In the genomic region with DNA sequence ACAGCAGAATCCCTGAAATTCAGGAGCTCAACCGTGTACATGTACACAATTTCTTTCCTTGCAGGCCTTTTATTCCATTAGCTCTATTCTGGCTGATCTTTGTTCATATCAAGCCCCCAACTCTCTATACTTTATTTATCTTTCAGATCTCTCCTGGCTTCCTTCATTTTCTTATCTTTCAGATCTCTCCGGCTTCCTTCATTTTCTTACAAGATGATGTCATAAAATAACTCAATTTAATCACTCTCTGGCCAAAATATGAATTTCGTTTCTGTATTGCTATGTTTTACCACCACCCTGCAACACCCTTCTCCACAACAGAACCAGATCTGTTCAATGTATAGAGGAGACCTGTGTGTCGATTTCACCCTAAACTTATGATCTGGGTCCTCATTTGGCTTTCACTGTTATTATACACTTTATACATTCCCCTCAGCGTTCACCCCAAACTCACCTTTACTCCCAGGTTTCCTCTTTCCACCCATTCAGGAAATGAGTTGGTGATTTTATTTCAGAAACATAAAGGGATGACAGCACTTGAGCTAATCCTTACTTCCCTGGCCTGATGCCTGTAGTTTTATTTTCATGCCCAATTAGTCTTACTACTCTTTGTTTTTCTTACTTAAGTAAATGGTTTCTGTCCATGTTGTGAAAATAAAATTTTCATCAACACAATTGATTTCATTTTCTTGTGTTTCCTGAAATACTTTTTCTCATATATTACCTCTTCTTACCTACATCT, we compare ENCODE assay signal across 21 cellular contexts.
DNase-seq lines count a peak whose midpoint lies in the region; FAIRE-seq and TF ChIP-seq lines count a peak whose summit lies in the region.
"Had no signal": no experiment of that assay in that cellular context is flagged by ENCODE, and none has a peak within 500 bp of the region (broad histone marks: within the 10 kb centered on the region; RNA-seq: fewer than 3 reads in every experiment).

No MANE protein-coding gene starts in this region.

- H3K4me1 ChIP-seq in esophagus muscularis mucosa = peaks cover 3 to 30% (median 17%) of the 10 kb centered on the region in 4 donors
- H3K4me1 ChIP-seq: breast epithelium, thyroid gland had no signal

- no peaks in the 10 kb centered on the region for H3K27me3 ChIP-seq in esophagus muscularis mucosa
- H3K27me3 ChIP-seq: breast epithelium, thyroid gland had no signal

- peak overlapping the region in 3 of 4 donors; percentile 3 to 79 (median 4) for H3K27ac ChIP-seq in esophagus muscularis mucosa (replicated peaks in 1 of 4)
- H3K27ac ChIP-seq: breast epithelium, coronary artery, thyroid gland had no signal

- peaks cover 0 to 8% (median 6%) of the 10 kb centered on the region in 4 donors for H3K9me3 ChIP-seq in esophagus muscularis mucosa
- H3K9me3 ChIP-seq: thyroid gland had no signal

- peak; percentile 64 for FAIRE-seq in H54 (lab: Jason Lieb, UNC)
- FAIRE-seq: keratinocyte had no signal

- in situ Hi-C loops in GM13977 (cut with MboI; ENCODE audit: low pct_unique_long_range_greater_than_20kb, low sequenced_read_pairs, unreplicated experiment) = no loop called here

- TF ChIP-seq POLR2A in H54 (IDR thresholded peaks at IDR 0.05; ENCODE audit: low read depth, low read length) (no peak), esophagus muscularis mucosa (IDR thresholded peaks at IDR 0.05; ENCODE audit: low read depth) (no peak), lower leg skin (IDR thresholded peaks at IDR 0.05) (no peak)

- DNase-seq in A172 (ENCODE audit: low spot score) (peak; percentile 38), H54 (ENCODE audit: insufficient read length, low spot score) (no peak), NCI-H748 treated with DMSO at 0.1 percent for 48 hours (lab: John Stamatoyannopoulos, UW) (peak; percentile 63), esophagus muscularis mucosa (ENCODE audit: extremely low spot score) (no peak), lower leg skin (ENCODE audit: low spot score in 2 of 2) (no peak), GM13977 (ENCODE audit: low spot score) (no peak), NK-92 (lab: John Stamatoyannopoulos, UW; ENCODE audit: unreplicated experiment) (no peak)
- no peak for DNase-seq in stimulated activated CD4-positive, alpha-beta T cell treated with anti-CD3 and anti-CD28 coated beads, Interleukin-1b, Interleukin-23, amount 100 ng/mL, for 48 hours
- DNase-seq: activated CD4-positive, alpha-beta T cell treated with anti-CD3 and anti-CD28 coated beads for 4 hours; activated T-cell treated with anti-CD3 and anti-CD28 coated beads, Interleukin-2, amount 50 U/mL, for 24 hours; C1 segment of cervical spinal cord; KG1; MV-4-11; NCI-H526 treated with DMSO at 0.1 percent for 48 hours; OCI-M1; stimulated activated naive CD8-positive, alpha-beta T cell treated with anti-CD3 and anti-CD28 coated beads, Interleukin-15, amount 100 ng/mL, for 72 hours; thyroid gland had no signal

- intact Hi-C loops in esophagus muscularis mucosa (cut with DNase I) (no loop called here), lower leg skin (cut with DNase I; ENCODE audit: low total_unique reads) (no loop called here)

- TF ChIP-seq CTCF in esophagus muscularis mucosa (IDR thresholded peaks at IDR 0.05) (no peak), lower leg skin (IDR thresholded peaks at IDR 0.05) (no peak), GM13977 (IDR thresholded peaks at IDR 0.05; ENCODE audit: extremely low read depth, insufficient read depth, missing control alignments) (no peak)

- H3K4me3 ChIP-seq in esophagus muscularis mucosa (no peak overlapping the region), lower leg skin (ENCODE audit: low read depth, poor library complexity, severe bottlenecking) (no peak overlapping the region)
- H3K4me3 ChIP-seq: breast epithelium, lung, thyroid gland had no signal

- TF ChIP-seq EP300 in esophagus muscularis mucosa (IDR thresholded peaks at IDR 0.05) = no peak

- no peaks in the 10 kb centered on the region for H3K36me3 ChIP-seq in esophagus muscularis mucosa
- H3K36me3 ChIP-seq: breast epithelium, thyroid gland had no signal

- 78% methylated on average over 5 of the region's 5 CpGs for WGBS in esophagus muscularis mucosa
- WGBS in lower leg skin, 2 donors = 67% methylated on average over 5 of the region's 5 CpGs

Comparison
In these comparisons a context has a peak if more than half of its experiments do, and no peak if none do; other contexts are left out.
1. DNase-seq: peak in A172 (single experiment) and NCI-H748 treated with DMSO at 0.1 percent for 48 hours (single experiment); none in H54 (single experiment), esophagus muscularis mucosa (single experiment), stimulated activated CD4-positive, alpha-beta T cell treated with anti-CD3 and anti-CD28 coated beads, Interleukin-1b, Interleukin-23, amount 100 ng/mL, for 48 hours (single experiment), lower leg skin (0 of 2), GM13977 (single experiment) and NK-92 (single experiment).